ENCODE assay signal across 3 cellular contexts in the genomic region with DNA sequence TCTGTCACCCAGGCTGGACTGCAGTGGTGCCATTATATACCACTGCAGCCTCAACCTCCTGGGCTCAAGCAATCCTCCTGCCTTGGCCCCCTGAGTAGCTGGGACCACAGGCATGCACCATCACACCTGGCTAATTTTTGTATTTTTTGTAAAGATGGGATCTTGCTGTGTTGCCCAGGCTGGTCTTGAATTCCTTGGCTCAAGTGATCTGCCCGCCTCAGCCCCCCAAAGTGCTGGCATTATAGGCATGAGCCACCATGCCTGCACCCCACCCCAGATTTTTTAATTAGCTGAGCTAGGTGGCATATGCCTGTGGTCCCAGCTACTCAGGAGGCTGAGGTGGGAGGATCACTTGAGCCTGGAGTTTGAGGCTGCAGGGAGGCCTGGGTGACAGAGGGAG.
TF ChIP-seq lines count a peak whose summit lies in the region.

No MANE protein-coding gene starts in this region.

TF ChIP-seq in HEK293, 187 proteins besides CTCF, POLR2A, EP300 and RAD21:
- TF ChIP-seq ZNF121 (tag by site-specific recombination; IDR thresholded peaks at IDR 0.05): peak; percentile 78
TF ChIP-seq in HEK293: peak in this region for 1; not testable (repeated sequence) for 186.

TF ChIP-seq in WTC11, 78 proteins besides CTCF, POLR2A, EP300 and RAD21:
- 0 out of 2 replicates have a peak, but pooled peaks have one; percentile 9 for TF ChIP-seq ZNF121 (CRISPR knock-in tag; IDR thresholded peaks at IDR 0.05)

TF ChIP-seq in K562, 482 proteins besides CTCF, POLR2A, EP300 and RAD21:
- TF ChIP-seq RBM25 (IDR thresholded peaks at IDR 0.05; ENCODE audit: low read depth, low read length, severe bottlenecking) (peak; percentile 34), ZNF121 (CRISPR knock-in tag; conservative IDR thresholded peaks at IDR 0.05) (peak; percentile 90)
